In the genomic region with DNA sequence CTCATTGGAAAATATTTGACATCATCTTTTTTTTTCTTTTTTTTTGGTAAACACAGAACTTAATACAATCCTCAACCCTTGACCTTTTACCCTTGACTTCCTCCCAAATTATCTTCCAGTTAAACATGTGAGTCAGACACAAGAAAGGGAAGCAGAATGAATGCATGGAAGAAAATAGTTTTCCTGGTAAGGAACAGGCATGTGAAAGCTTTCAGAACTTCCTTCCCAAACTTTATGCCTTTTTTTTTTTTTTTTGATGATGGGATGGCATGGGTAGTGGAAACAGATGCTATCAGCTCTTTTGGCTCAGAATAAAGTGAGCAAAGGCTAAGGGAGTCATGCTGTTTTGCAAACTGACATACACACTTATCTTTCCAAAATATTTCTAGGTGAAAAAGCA, we compare ENCODE assay signal across 18 cellular contexts.
"Had no signal": no experiment of that assay in that cellular context is flagged by ENCODE, and none has a peak within 500 bp of the region (broad histone marks: within the 10 kb centered on the region; RNA-seq: fewer than 3 reads in every experiment).

No MANE protein-coding gene starts in this region.

- H3K4me3 ChIP-seq: esophagus muscularis mucosa, hepatocyte, psoas muscle, SK-N-MC had no signal

- DNase-seq: activated gamma-delta T cell; activated T-cell treated with anti-CD3 and anti-CD28 coated beads, Interleukin-2, amount 50 U/mL, for 4 hours; amygdala; cerebellar nuclear complex; foreskin melanocyte; occipital lobe; psoas muscle; stimulated activated CD4-positive, alpha-beta T cell treated with anti-CD3 and anti-CD28 coated beads, Interleukin-15, amount 100 ng/mL, for 24 hours; stimulated activated CD4-positive, alpha-beta T cell treated with anti-CD3 and anti-CD28 coated beads, Interleukin-4, amount 100 ng/mL, for 4 hours; stimulated activated naive CD8-positive, alpha-beta T cell treated with anti-CD3 and anti-CD28 coated beads, Interleukin-15, amount 100 ng/mL, for 72 hours; T-helper 2 cell had no signal

- H3K9me3 ChIP-seq: esophagus muscularis mucosa, psoas muscle had no signal

- H3K4me1 Mint-ChIP-seq: stimulated activated naive CD8-positive, alpha-beta T cell treated with anti-CD3 and anti-CD28 coated beads, Interleukin-15, amount 100 ng/mL, for 72 hours had no signal

- H3K36me3 Mint-ChIP-seq: activated naive CD8-positive, alpha-beta T cell; brain had no signal

- H3K27ac ChIP-seq: esophagus muscularis mucosa, hepatocyte, psoas muscle, SK-N-MC had no signal

- H3K36me3 ChIP-seq: esophagus muscularis mucosa had no signal

- H3K4me3 Mint-ChIP-seq: activated naive CD8-positive, alpha-beta T cell; activated T-cell treated with anti-CD3 and anti-CD28 coated beads, Interleukin-2, amount 50 U/mL, for 4 hours; brain; dendritic cell treated with granulocyte-macrophage colony-stimulating factor and Interleukin-4, amounts not matched to agents 40 ng/mL and 50 ng/mL, for 4 days; natural killer cell treated with Interleukin-12 subunit alpha and Interleukin-12 subunit beta and Interleukin-15 and Interleukin-18, amount 100 ng/mL, for 72 hours; stimulated activated naive CD8-positive, alpha-beta T cell treated with anti-CD3 and anti-CD28 coated beads, Interleukin-15, amount 100 ng/mL, for 72 hours had no signal

- ATAC-seq: activated T-cell treated with anti-CD3 and anti-CD28 coated beads, Interleukin-2, amount 50 U/mL, for 4 hours; natural killer cell treated with Interleukin-12 subunit alpha and Interleukin-12 subunit beta and Interleukin-15 and Interleukin-18, amount 100 ng/mL, for 72 hours; psoas muscle; stimulated activated naive CD8-positive, alpha-beta T cell treated with anti-CD3 and anti-CD28 coated beads, Interleukin-15, amount 100 ng/mL, for 72 hours had no signal

- H3K4me1 ChIP-seq: psoas muscle had no signal

- H3K4me2 ChIP-seq: hepatocyte had no signal

- H3K27me3 ChIP-seq: esophagus muscularis mucosa, hepatocyte had no signal

- H3K27ac Mint-ChIP-seq: activated naive CD8-positive, alpha-beta T cell; brain; dendritic cell treated with granulocyte-macrophage colony-stimulating factor and Interleukin-4, amounts not matched to agents 40 ng/mL and 50 ng/mL, for 4 days; natural killer cell treated with Interleukin-12 subunit alpha and Interleukin-12 subunit beta and Interleukin-15 and Interleukin-18, amount 100 ng/mL, for 72 hours; stimulated activated naive CD8-positive, alpha-beta T cell treated with anti-CD3 and anti-CD28 coated beads, Interleukin-15, amount 100 ng/mL, for 72 hours had no signal

- H2AFZ ChIP-seq: hepatocyte had no signal

- H3K27me3 Mint-ChIP-seq: brain; dendritic cell treated with granulocyte-macrophage colony-stimulating factor and Interleukin-4, amounts not matched to agents 40 ng/mL and 50 ng/mL, for 4 days; natural killer cell treated with Interleukin-12 subunit alpha and Interleukin-12 subunit beta and Interleukin-15 and Interleukin-18, amount 100 ng/mL, for 72 hours; stimulated activated naive CD8-positive, alpha-beta T cell treated with anti-CD3 and anti-CD28 coated beads, Interleukin-15, amount 100 ng/mL, for 72 hours had no signal

- H3K9me3 Mint-ChIP-seq: activated T-cell treated with anti-CD3 and anti-CD28 coated beads, Interleukin-2, amount 50 U/mL, for 4 hours; stimulated activated naive CD8-positive, alpha-beta T cell treated with anti-CD3 and anti-CD28 coated beads, Interleukin-15, amount 100 ng/mL, for 72 hours had no signal

- H3K79me2 ChIP-seq: hepatocyte had no signal
